ENCODE assay signal across 25 cellular contexts in genomic region chr17:30982855-30983254, GRCh38.
"Had no signal": no experiment of that assay in that cellular context is flagged by ENCODE, and none has a peak within 500 bp of the region (broad histone marks: within the 10 kb centered on the region; RNA-seq: fewer than 3 reads in every experiment).

No MANE protein-coding gene starts in this region.

- H3K27ac Mint-ChIP-seq: endodermal cell; naive thymus-derived CD8-positive, alpha-beta T cell; nephron progenitor cell; type B pancreatic cell had no signal

- H3K4me3 ChIP-seq: gastrocnemius medialis, lower lobe of right lung, prostate gland, right atrium auricular region, smooth muscle cell, testis, tibial artery had no signal

- H3K9me3 Mint-ChIP-seq: naive thymus-derived CD8-positive, alpha-beta T cell had no signal

- ATAC-seq: esophagus mucosa; gastrocnemius medialis; left ventricle myocardium superior; lower lobe of right lung; naive thymus-derived CD8-positive, alpha-beta T cell; sciatic nerve; stimulated activated naive CD8-positive, alpha-beta T cell treated with anti-CD3 and anti-CD28 coated beads, Interleukin-15, Interleukin-2, amounts not matched to agents 100 U/mL and 50 U/mL, for 24 hours had no signal

- H3K27me3 ChIP-seq: gastrocnemius medialis, right atrium auricular region, testis, tibial artery had no signal

- H3K4me1 Mint-ChIP-seq: nephron progenitor cell had no signal

- H3K27me3 Mint-ChIP-seq: type B pancreatic cell had no signal

- H3K36me3 ChIP-seq: gastrocnemius medialis, prostate gland had no signal

- H3K27ac ChIP-seq: epithelial cell of prostate, gastrocnemius medialis, lower lobe of right lung, prostate gland, right atrium auricular region, testis, tibial artery had no signal

- H3K4me3 Mint-ChIP-seq: endodermal cell; naive thymus-derived CD8-positive, alpha-beta T cell; nephron progenitor cell; type B pancreatic cell had no signal

- H3K4me1 ChIP-seq: gastrocnemius medialis, lower lobe of right lung, prostate gland, right atrium auricular region, testis, tibial artery had no signal

- H3K9me3 ChIP-seq: gastrocnemius medialis, lower lobe of right lung, prostate gland, right atrium auricular region, testis, tibial artery had no signal

- DNase-seq: effector CD8-positive, alpha-beta T cell; foreskin fibroblast; gastrocnemius medialis; head of caudate nucleus; left ventricle myocardium superior; lower lobe of right lung; naive thymus-derived CD8-positive, alpha-beta T cell; nephron progenitor cell; nucleus accumbens; stimulated activated CD4-positive, alpha-beta T cell treated with anti-CD3 and anti-CD28 coated beads, Interleukin-12 subunit alpha, Interleukin-12 subunit beta, amount 100 ng/mL, for 4 hours; stimulated activated CD4-positive, alpha-beta T cell treated with anti-CD3 and anti-CD28 coated beads, Interleukin-1b, Interleukin-23, amount 100 ng/mL, for 48 hours; stimulated activated CD4-positive, alpha-beta T cell treated with anti-CD3 and anti-CD28 coated beads, Interleukin-4, amount 100 ng/mL, for 1 hour; stimulated activated CD8-positive, alpha-beta memory T cell treated with anti-CD3 and anti-CD28 coated beads, Interleukin-4, amount 100 ng/mL, for 48 hours; stimulated activated naive CD8-positive, alpha-beta T cell treated with anti-CD3 and anti-CD28 coated beads, Interleukin-15, Interleukin-2, amounts not matched to agents 100 U/mL and 50 U/mL, for 24 hours; substantia nigra; testis; tibial artery had no signal
